ENCODE assay signal across 8 cellular contexts in the genomic region with DNA sequence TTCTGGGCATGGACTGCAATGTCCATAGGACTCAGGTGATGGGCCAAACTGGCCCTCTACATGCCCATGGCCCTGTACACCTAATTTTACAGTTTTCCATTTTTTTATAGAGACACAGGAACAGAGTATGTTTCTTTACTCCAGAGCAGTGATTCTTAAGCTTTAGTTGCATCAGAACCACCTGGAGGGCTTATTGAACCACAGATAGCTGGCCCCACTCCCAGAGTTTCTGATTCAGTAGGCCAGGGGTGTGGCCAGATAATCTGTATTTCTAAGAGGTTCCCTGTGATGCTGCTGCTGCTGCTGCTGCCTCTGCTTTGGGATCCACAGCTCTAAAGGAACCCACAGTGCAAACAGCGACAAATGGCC. TPM values are rescaled to one million over a fixed set of nuclear protein-coding genes. Genes with fewer than 3 reads are reported as not detected.
DNase-seq lines count a peak whose midpoint lies in the region; ATAC-seq and TF ChIP-seq lines count a peak whose summit lies in the region.

No MANE protein-coding gene starts in this region.

- peak overlapping the region; percentile 7 to 89 (median 70) for H3K27ac ChIP-seq in heart right ventricle

- no peaks in the 10 kb centered on the region for H3K36me3 ChIP-seq in heart right ventricle

- H3K4me3 ChIP-seq in GM12865 (ENCODE audit: low read depth, low read length) (no peak overlapping the region), heart right ventricle (no peak overlapping the region)

- H3K9me3 ChIP-seq in heart right ventricle: no peaks in the 10 kb centered on the region

- CTCF ChIA-PET in HEK293T (lab: Yijun Ruan, JAX): interaction anchor here (1.0 kb wide), 1 partner anchor 13 kb away, joined by 3 read pairs; no protein-coding TSS in a partner anchor

- no peak for TF ChIP-seq CTCF in GM12865 (IDR thresholded peaks at IDR 0.05; ENCODE audit: insufficient read depth, low read depth, low read length, missing control alignments)
- no peak for TF ChIP-seq CTCF in heart right ventricle (IDR thresholded peaks at IDR 0.05)

- peaks cover 12 to 78% (median 46%) of the 10 kb centered on the region in 9 donors for H3K4me1 ChIP-seq in heart right ventricle

- WGBS in heart right ventricle, 2 donors: 75 to 86% methylated on average over 1 of the region's 1 CpG

- ATAC-seq in HG03354 (IDR thresholded peaks at IDR 0.05; ENCODE audit: poor library complexity, severe bottlenecking, unreplicated experiment) (peak; percentile 51), heart right ventricle (peak in 4 of 8 donors; percentile 10 to 33 (median 19))

- intact Hi-C loops in heart right ventricle (cut with DNase I): no loop called here

- POLR2A ChIA-PET in HEK293T (lab: Yijun Ruan, JAX): no interaction called here

- DNase-seq in GM12865 (ENCODE audit: low read depth): peak; percentile 61
- peak; percentile 96 for DNase-seq in RPMI7951 (ENCODE audit: low read depth)
- no peak for DNase-seq in heart right ventricle
- DNase-seq in activated CD8-positive, alpha-beta memory T cell treated with anti-CD3 and anti-CD28 coated beads, Interleukin-2, amount 50 U/mL, for 4 hours: no peak
- DNase-seq in stimulated activated CD4-positive, alpha-beta T cell treated with anti-CD3 and anti-CD28 coated beads, Interleukin-2, amount 100 ng/mL, for 24 hours: no peak
- DNase-seq in activated T-cell treated with anti-CD3 and anti-CD28 coated beads for 4 hours: no peak
- no peak for DNase-seq in HEK293T (ENCODE audit: extremely low spot score)

- H3K27me3 ChIP-seq in heart right ventricle: peaks cover 0 to 23% (median 0%) of the 10 kb centered on the region in 7 donors

TF ChIP-seq in HEK293T, 16 proteins besides CTCF, POLR2A, EP300 and RAD21:
- TF ChIP-seq SUZ12 (IDR thresholded peaks at IDR 0.05): no peak
- TF ChIP-seq FOXK2 (IDR thresholded peaks at IDR 0.05): no peak
- no peak for TF ChIP-seq HDGF (IDR thresholded peaks at IDR 0.05; ENCODE audit: borderline replicate concordance)
- TF ChIP-seq FOXM1 (IDR thresholded peaks at IDR 0.05; ENCODE audit: borderline replicate concordance): no peak
- no peak for TF ChIP-seq SP1 (IDR thresholded peaks at IDR 0.05)
- no peak for TF ChIP-seq TARDBP (IDR thresholded peaks at IDR 0.05)
- no peak for TF ChIP-seq ELF4 (IDR thresholded peaks at IDR 0.05)
- no peak for TF ChIP-seq ZNF384 (IDR thresholded peaks at IDR 0.05)
- TF ChIP-seq CTBP1 (IDR thresholded peaks at IDR 0.05; ENCODE audit: borderline replicate concordance): no peak
- TF ChIP-seq L3MBTL2 (conservative IDR thresholded peaks at IDR 0.05): no peak
- TF ChIP-seq NFRKB (IDR thresholded peaks at IDR 0.05): no peak
- no peak for TF ChIP-seq LEF1 (IDR thresholded peaks at IDR 0.05; ENCODE audit: borderline replicate concordance)
- no peak for TF ChIP-seq ARNT (IDR thresholded peaks at IDR 0.05)
- TF ChIP-seq BHLHE40 (IDR thresholded peaks at IDR 0.05; ENCODE audit: borderline replicate concordance): no peak
TF ChIP-seq in HEK293T: peak in this region for 0.

RNA-seq across cellular contexts. Expression of a gene that starts 5.1 kb away (rescaled TPM):
- 7.2 and 9.3 TPM in 2 replicates for total RNA-seq in RPMI7951 (2014; rRNA removed; shearing (Covaris generic))
- total RNA-seq in heart right ventricle: 10 to 100 TPM; 10.4 to 22.7 (median 15.8) TPM
- 10 to 100 TPM; 33.6 to 34.5 TPM for polyA plus RNA-seq in heart right ventricle

RNA-seq across cellular contexts. Expression of a gene that starts 58.1 kb away (rescaled TPM):
- not detected in 2 replicates for total RNA-seq in RPMI7951 (2014; rRNA removed; shearing (Covaris generic))
- total RNA-seq in heart right ventricle: not detected
- polyA plus RNA-seq in heart right ventricle: not detected

Comparison
In these comparisons a context has a peak if more than half of its experiments do, and no peak if none do; other contexts are left out.
1. DNase-seq: peak in GM12865 (single experiment) and RPMI7951 (single experiment); none in heart right ventricle (0 of 2), activated CD8-positive, alpha-beta memory T cell treated with anti-CD3 and anti-CD28 coated beads, Interleukin-2, amount 50 U/mL, for 4 hours (single experiment), stimulated activated CD4-positive, alpha-beta T cell treated with anti-CD3 and anti-CD28 coated beads, Interleukin-2, amount 100 ng/mL, for 24 hours (0 of 2), activated T-cell treated with anti-CD3 and anti-CD28 coated beads for 4 hours (single experiment) and HEK293T (single experiment).